In the genomic region with DNA sequence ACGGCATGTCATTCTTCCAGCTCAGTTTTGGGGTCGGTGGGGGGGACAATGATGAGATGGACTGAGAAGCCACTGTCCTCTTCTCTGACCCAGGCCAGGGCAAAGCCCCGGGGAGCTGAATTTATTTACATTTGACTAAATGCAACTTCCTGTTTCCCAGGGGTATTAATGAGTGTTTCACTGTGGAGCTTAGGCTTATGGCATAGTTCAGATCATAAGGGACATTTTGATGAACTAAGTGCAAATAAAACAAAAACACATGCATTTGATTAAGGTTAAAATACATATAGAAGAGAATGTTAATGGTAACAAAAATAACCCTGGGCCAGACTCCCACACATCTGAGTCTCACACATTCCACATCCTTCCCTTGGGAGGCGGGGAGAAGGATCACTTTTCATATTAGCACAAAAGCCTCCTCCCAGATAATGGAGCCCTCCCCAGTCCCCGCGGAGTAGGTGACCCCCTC, we compare ENCODE assay signal across 8 cellular contexts.
DNase-seq lines count a peak whose midpoint lies in the region; TF ChIP-seq lines count a peak whose summit lies in the region.

No MANE protein-coding gene starts in this region.

- TF ChIP-seq CTCF in fibroblast of mammary gland (conservative IDR thresholded peaks at IDR 0.05; ENCODE audit: control insufficient read depth, insufficient read depth, low read depth, low read length), result no peak

- POLR2A ChIA-PET in HEK293T (lab: Yijun Ruan, JAX), result interaction anchor here (0.9 kb wide), 1 partner anchor 14 kb away, joined by 4 read pairs; no protein-coding TSS in a partner anchor

- CTCF ChIA-PET in HEK293T (lab: Yijun Ruan, JAX), result no interaction called here

- H3K4me3 ChIP-seq in fibroblast of mammary gland (ENCODE audit: control insufficient read depth, low read depth, low read length) (peak overlapping the region; percentile 53), skin epidermis (peak overlapping the region in 2 of 7 experiments; percentile 1 to 25)

- peak overlapping the region in 12 of 21 experiments; percentile 17 to 75 (median 64) for H3K27ac ChIP-seq in skin epidermis

- DNase-seq in NCI-H1092 treated with DMSO at 0.1 percent for 48 hours (lab: John Stamatoyannopoulos, UW), result peak; percentile 19
- DNase-seq in NCI-H1092 (lab: John Stamatoyannopoulos, UW), result no peak
- peak; percentile 91 for DNase-seq in RPMI7951 (ENCODE audit: low read depth)
- peak; percentile 87 for DNase-seq in fibroblast of mammary gland (ENCODE audit: low read depth)
- DNase-seq in nucleus accumbens (lab: John Stamatoyannopoulos, UW), result no peak
- no peak for DNase-seq in HEK293T (ENCODE audit: extremely low spot score)
- DNase-seq in HK-2 (ENCODE audit: unreplicated experiment), result no peak

TF ChIP-seq in HEK293T, 16 proteins besides CTCF, POLR2A, EP300 and RAD21:
- no peak for TF ChIP-seq L3MBTL2 (conservative IDR thresholded peaks at IDR 0.05)
- no peak for TF ChIP-seq TARDBP (IDR thresholded peaks at IDR 0.05)
- no peak for TF ChIP-seq SUZ12 (IDR thresholded peaks at IDR 0.05)
- TF ChIP-seq ARNT (IDR thresholded peaks at IDR 0.05), result no peak
- no peak for TF ChIP-seq FOXA1 (IDR thresholded peaks at IDR 0.05)
- TF ChIP-seq FOXM1 (IDR thresholded peaks at IDR 0.05; ENCODE audit: borderline replicate concordance), result no peak
- no peak for TF ChIP-seq CTBP1 (IDR thresholded peaks at IDR 0.05; ENCODE audit: borderline replicate concordance)
- no peak for TF ChIP-seq FOXK2 (IDR thresholded peaks at IDR 0.05)
- no peak for TF ChIP-seq SP1 (IDR thresholded peaks at IDR 0.05)
- no peak for TF ChIP-seq LEF1 (IDR thresholded peaks at IDR 0.05; ENCODE audit: borderline replicate concordance)
- TF ChIP-seq ELF4 (IDR thresholded peaks at IDR 0.05), result no peak
- TF ChIP-seq, protein P1, sequence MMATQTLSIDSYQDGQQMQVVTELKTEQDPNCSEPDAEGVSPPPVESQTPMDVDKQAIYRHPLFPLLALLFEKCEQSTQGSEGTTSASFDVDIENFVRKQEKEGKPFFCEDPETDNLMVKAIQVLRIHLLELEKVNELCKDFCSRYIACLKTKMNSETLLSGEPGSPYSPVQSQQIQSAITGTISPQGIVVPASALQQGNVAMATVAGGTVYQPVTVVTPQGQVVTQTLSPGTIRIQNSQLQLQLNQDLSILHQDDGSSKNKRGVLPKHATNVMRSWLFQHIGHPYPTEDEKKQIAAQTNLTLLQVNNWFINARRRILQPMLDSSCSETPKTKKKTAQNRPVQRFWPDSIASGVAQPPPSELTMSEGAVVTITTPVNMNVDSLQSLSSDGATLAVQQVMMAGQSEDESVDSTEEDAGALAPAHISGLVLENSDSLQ (IDR thresholded peaks at IDR 0.05), result no peak
- TF ChIP-seq NFRKB (IDR thresholded peaks at IDR 0.05), result no peak
- TF ChIP-seq ZNF384 (IDR thresholded peaks at IDR 0.05), result no peak
- no peak for TF ChIP-seq BHLHE40 (IDR thresholded peaks at IDR 0.05; ENCODE audit: borderline replicate concordance)
- no peak for TF ChIP-seq HDGF (IDR thresholded peaks at IDR 0.05; ENCODE audit: borderline replicate concordance)

Comparison
In these comparisons a context has a peak if more than half of its experiments do, and no peak if none do; other contexts are left out.
1. DNase-seq: peak in NCI-H1092 treated with DMSO at 0.1 percent for 48 hours (single experiment), RPMI7951 (single experiment) and fibroblast of mammary gland (single experiment); none in NCI-H1092 (single experiment), nucleus accumbens (0 of 56), HEK293T (single experiment) and HK-2 (single experiment).